9 cellular contexts compared by ENCODE assay signal in genomic region chr1:47738560-47739182, GRCh38.
DNase-seq lines count a peak whose midpoint lies in the region; ATAC-seq and TF ChIP-seq lines count a peak whose summit lies in the region.
"Had no signal": no experiment of that assay in that cellular context is flagged by ENCODE, and none has a peak within 500 bp of the region (broad histone marks: within the 10 kb centered on the region; RNA-seq: fewer than 3 reads in every experiment).

No MANE protein-coding gene starts in this region.

- no peak for TF ChIP-seq POLR2A in prostate gland (IDR thresholded peaks at IDR 0.05)

- H3K27ac Mint-ChIP-seq in H9: no peak overlapping the region
- H3K27ac Mint-ChIP-seq: activated naive CD8-positive, alpha-beta T cell had no signal

- H3K27ac ChIP-seq in H9 (ENCODE audit: insufficient read length, low read depth, low read length) (no peak overlapping the region), RWPE2 (ENCODE audit: poor library complexity, severe bottlenecking) (no peak overlapping the region), prostate gland (no peak overlapping the region)

- H2BK120ac ChIP-seq in H9 (ENCODE audit: low read depth, low read length, poor library complexity, severe bottlenecking): no peak overlapping the region

- H3K23ac ChIP-seq in H9 (ENCODE audit: insufficient read length, low read depth, low read length): no peak overlapping the region

- H2AFZ ChIP-seq in H9 (ENCODE audit: low read length): no peak overlapping the region

- no peaks in the 10 kb centered on the region for H3K79me2 ChIP-seq in H9 (ENCODE audit: insufficient read depth, low read length)

- no CpG with 5 or more reads among the region's 8 CpGs for WGBS in H9 (ENCODE audit: extremely low coverage, insufficient read length, low lambda C conversion rate)
- WGBS in prostate gland: 16% methylated on average over 8 of the region's 8 CpGs

- DNase-seq in ACHN (peak; percentile 49), H9 (peak; percentile 72), RWPE2 (ENCODE audit: low spot score) (no peak), foreskin fibroblast (peak; percentile 20 to 74), prostate gland (ENCODE audit: low spot score) (peak; percentile 53), GM19240 (ENCODE audit: insufficient read length, low spot score) (no peak)

- no peaks in the 10 kb centered on the region for H3K23me2 ChIP-seq in H9 (ENCODE audit: insufficient read length, low read depth, low read length, poor library complexity, severe bottlenecking)

- no peak overlapping the region for H4K8ac ChIP-seq in H9 (replicated peaks; ENCODE audit: insufficient read length, low read depth, low read length)

- H3K14ac ChIP-seq in H9 (ENCODE audit: insufficient read depth, low read length): no peak overlapping the region

- no peaks in the 10 kb centered on the region for H3K36me3 ChIP-seq in RWPE2 (ENCODE audit: low read depth)
- H3K36me3 ChIP-seq in prostate gland: no peaks in the 10 kb centered on the region

- H4K20me1 ChIP-seq in H9 (ENCODE audit: control insufficient read depth, insufficient read depth, insufficient read length): no peaks in the 10 kb centered on the region

- no peak overlapping the region for H2BK15ac ChIP-seq in H9 (ENCODE audit: low read depth, low read length)

- H3K4ac ChIP-seq in H9 (ENCODE audit: low read depth, low read length): no peak overlapping the region

- H3K4me3 ChIP-seq in RWPE2 (ENCODE audit: severe bottlenecking): no peak overlapping the region
- H3K4me3 ChIP-seq in foreskin fibroblast (ENCODE audit: low read depth in 1 of 2, low read length in 2 of 2): no peak overlapping the region
- no peak overlapping the region for H3K4me3 ChIP-seq in prostate gland

- peaks cover 49% of the 10 kb centered on the region for H3K27me3 Mint-ChIP-seq in H9 (ENCODE audit: low read depth)

- H3T11ph ChIP-seq in H9 (ENCODE audit: low read length): no peak overlapping the region

- H3K4me1 ChIP-seq in H9 (ENCODE audit: insufficient read depth, low read length) (no peaks in the 10 kb centered on the region), RWPE2 (ENCODE audit: insufficient read depth, poor library complexity, severe bottlenecking) (no peaks in the 10 kb centered on the region), prostate gland (replicated peaks) (no peaks in the 10 kb centered on the region)

- no peak overlapping the region for H2BK20ac ChIP-seq in H9 (ENCODE audit: low read depth, low read length, poor library complexity, severe bottlenecking)

- H3K9ac ChIP-seq in H9 (ENCODE audit: extremely low read depth, insufficient read length, low read length): no peak overlapping the region

- peak; percentile 61 for ATAC-seq in RWPE2 (ENCODE audit: low read depth)
- no peak for ATAC-seq in GM19397 (IDR thresholded peaks at IDR 0.05; ENCODE audit: unreplicated experiment)
- ATAC-seq in GM19467 (IDR thresholded peaks at IDR 0.05; ENCODE audit: unreplicated experiment): no peak

- no peak overlapping the region for H4K91ac ChIP-seq in H9 (ENCODE audit: insufficient read length, low read depth, low read length)

- no peak overlapping the region for H4K5ac ChIP-seq in H9 (ENCODE audit: insufficient read length, low read depth, low read length)

- no peaks in the 10 kb centered on the region for H3K9me3 ChIP-seq in H9 (ENCODE audit: control insufficient read depth, low read depth, low read length)
- H3K9me3 ChIP-seq in RWPE2 (ENCODE audit: severe bottlenecking): no peaks in the 10 kb centered on the region
- H3K9me3 ChIP-seq in prostate gland: no peaks in the 10 kb centered on the region

- H3K4me1 Mint-ChIP-seq in H9: no peaks in the 10 kb centered on the region; a peak in 1 of 4 replicates

- no peak overlapping the region for H3K4me2 ChIP-seq in H9 (ENCODE audit: insufficient read depth, insufficient read length, low read length)

- in situ Hi-C loops in ACHN (cut with HindIII; ENCODE audit: low pct_ligation_motif_present, low pct_unique_long_range_greater_than_20kb, low sequenced_read_pairs): no loop called here

- H3K18ac ChIP-seq in H9 (ENCODE audit: insufficient read length, low read depth, low read length): no peak overlapping the region

- no peaks in the 10 kb centered on the region for H3K79me1 ChIP-seq in H9 (ENCODE audit: insufficient read depth, low read depth, low read length, poor library complexity, severe bottlenecking)

- H3K27me3 ChIP-seq in H9 (ENCODE audit: insufficient read depth, low read length) (no peaks in the 10 kb centered on the region; the same call in 1 of the 2 replicates), RWPE2 (ENCODE audit: insufficient read depth, poor library complexity, severe bottlenecking) (peaks cover 11% of the 10 kb centered on the region), prostate gland (replicated peaks; ENCODE audit: insufficient read depth) (no peaks in the 10 kb centered on the region)

- H3K36me3 Mint-ChIP-seq in H9 (ENCODE audit: insufficient read depth in 1 of 3, low read depth in 3 of 3): peaks cover 0 to 1% (median 0%) of the 10 kb centered on the region in 3 experiments; a peak in 1 of 7 replicates
- H3K36me3 Mint-ChIP-seq: activated naive CD8-positive, alpha-beta T cell had no signal

- H3K56ac ChIP-seq in H9 (ENCODE audit: insufficient read length, low read depth, low read length): no peak overlapping the region

- H3K9me3 Mint-ChIP-seq in H9: peaks cover 8% of the 10 kb centered on the region in 2 experiments; a peak in 4 of 5 replicates

- TF ChIP-seq CTCF in H9 (conservative IDR thresholded peaks at IDR 0.05) (peak; percentile 84), RWPE2 (IDR thresholded peaks at IDR 0.05; ENCODE audit: poor library complexity, severe bottlenecking) (peak; percentile 71), foreskin fibroblast (IDR thresholded peaks at IDR 0.05; ENCODE audit: low read depth, low read length) (peak; percentile 69), prostate gland (IDR thresholded peaks at IDR 0.05) (peak in 3 of 4 experiments; percentile 70 to 88 (median 72))

- no peak overlapping the region for H2BK12ac ChIP-seq in H9 (ENCODE audit: insufficient read length, low read depth, low read length)

- H2AK5ac ChIP-seq in H9 (ENCODE audit: insufficient read length, low read length): no peak overlapping the region

- no peak overlapping the region for H2BK5ac ChIP-seq in H9 (ENCODE audit: insufficient read length, low read length)

- intact Hi-C loops in prostate gland (cut with DNase I): loop anchor here (2.0 kb wide), 1 partner anchor 464 kb away; no protein-coding TSS in a partner anchor

- no peak overlapping the region for H3K4me3 Mint-ChIP-seq in H9
- H3K4me3 Mint-ChIP-seq: activated naive CD8-positive, alpha-beta T cell had no signal

Comparison
In these comparisons a context has a peak if more than half of its experiments do, and no peak if none do; other contexts are left out.
1. DNase-seq: peak in ACHN (single experiment), H9 (single experiment), foreskin fibroblast (2 of 2) and prostate gland (single experiment); none in RWPE2 (single experiment) and GM19240 (single experiment).
2. Peak in every context shown above with its lines, with median percentiles within 50 percentile points of each other: CTCF ChIP-seq.